Comparison of ENCODE assay signal across 1 cellular context in genomic region chr2:48480526-48480925, GRCh38.
TF ChIP-seq lines count a peak whose summit lies in the region.

No MANE protein-coding gene starts in this region.

TF ChIP-seq in HepG2, 621 proteins besides CTCF, POLR2A, EP300 and RAD21:
- TF ChIP-seq MIXL1 (CRISPR knock-in tag; IDR thresholded peaks at IDR 0.05), result no peak
- TF ChIP-seq ZNF337 (CRISPR knock-in tag; IDR thresholded peaks at IDR 0.05; ENCODE audit: borderline replicate concordance, low read depth), result no peak
- TF ChIP-seq ZNF850 (CRISPR knock-in tag; conservative IDR thresholded peaks at IDR 0.05), result no peak
- TF ChIP-seq ETV5 (CRISPR knock-in tag; IDR thresholded peaks at IDR 0.05; ENCODE audit: borderline replicate concordance), result no peak
- no peak for TF ChIP-seq PRMT3 (CRISPR knock-in tag; IDR thresholded peaks at IDR 0.05; ENCODE audit: borderline replicate concordance, low read depth)
- TF ChIP-seq ZBTB1 (CRISPR knock-in tag; IDR thresholded peaks at IDR 0.05; ENCODE audit: borderline replicate concordance), result no peak
- no peak for TF ChIP-seq GMEB2 (CRISPR knock-in tag; IDR thresholded peaks at IDR 0.05; ENCODE audit: low read depth)
